ENCODE assay signal across 21 cellular contexts in genomic region chr5:142602720-142603245, GRCh38.
A peak's percentile ranks its signal among the peaks of the same experiment; 100 is the strongest.
DNase-seq lines count a peak whose midpoint lies in the region; ATAC-seq and TF ChIP-seq lines count a peak whose summit lies in the region.
"Had no signal": no experiment of that assay in that cellular context is flagged by ENCODE, and none has a peak within 500 bp of the region (broad histone marks: within the 10 kb centered on the region; RNA-seq: fewer than 3 reads in every experiment).

No MANE protein-coding gene starts in this region.

- peak overlapping the region; percentile 32 for H2BK120ac ChIP-seq in IMR-90 (ENCODE audit: low read depth, low read length)

- H3K9me3 ChIP-seq in IMR-90 (ENCODE audit: control insufficient read depth, insufficient read depth, low read length) (no peaks in the 10 kb centered on the region), RWPE2 (ENCODE audit: severe bottlenecking) (no peaks in the 10 kb centered on the region), smooth muscle cell (replicated peaks; ENCODE audit: low read depth) (no peaks in the 10 kb centered on the region)
- H3K9me3 ChIP-seq: upper lobe of right lung had no signal

- H3K79me1 ChIP-seq in IMR-90 (ENCODE audit: low read depth in 1 of 2, low read length in 2 of 2): peaks cover 0 to 31% of the 10 kb centered on the region in 2 experiments; a peak in 2 of 4 replicates

- TF ChIP-seq CTCF in IMR-90 (conservative IDR thresholded peaks at IDR 0.05; ENCODE audit: low read depth, low read length) (no peak), RWPE2 (IDR thresholded peaks at IDR 0.05; ENCODE audit: poor library complexity, severe bottlenecking) (no peak), epithelial cell of esophagus (IDR thresholded peaks at IDR 0.05; ENCODE audit: insufficient read depth, low read depth, low read length, missing control alignments) (no peak), smooth muscle cell (IDR thresholded peaks at IDR 0.05; ENCODE audit: borderline replicate concordance, insufficient read depth, poor library complexity, severe bottlenecking) (no peak)

- POLR2A ChIA-PET in IMR-90 (lab: Charles Lee; ENCODE audit: unreplicated experiment): no interaction called here

- H3K27me3 ChIP-seq in IMR-90 (ENCODE audit: control insufficient read depth, insufficient read depth, low read length): no peaks in the 10 kb centered on the region
- no peaks in the 10 kb centered on the region for H3K27me3 ChIP-seq in RWPE2 (ENCODE audit: insufficient read depth, poor library complexity, severe bottlenecking)
- H3K27me3 ChIP-seq in smooth muscle cell (ENCODE audit: low read depth): no peaks in the 10 kb centered on the region
- H3K27me3 ChIP-seq: dorsolateral prefrontal cortex, upper lobe of right lung had no signal

- intact Hi-C loops in IMR-90 (cut with micrococcal nuclease): no loop called here

- ATAC-seq in IMR-90 (ENCODE audit: low read depth): no peak
- ATAC-seq in RWPE2 (ENCODE audit: low read depth): peak; percentile 83
- ATAC-seq: activated CD4-positive, alpha-beta T cell treated with anti-CD3 and anti-CD28 coated beads for 36 hours; activated CD8-positive, alpha-beta T cell treated with anti-CD3 and anti-CD28 coated beads, Interleukin-2, amount 10 ng/mL, durations not matched to agents 7 days and 5 days; sciatic nerve; SK-N-SH treated with all-trans-retinoic acid at 6 μM for 48 hours; stimulated activated naive B cell treated with anti-CD40 and anti-IgM and Interleukin-4, amounts not matched to agents 10 μg/mL and 1 μg/mL and 100 μg/mL, for 72 hours; upper lobe of right lung had no signal

- no peak overlapping the region for H3K4me2 ChIP-seq in IMR-90 (ENCODE audit: low read depth, low read length)
- H3K4me2 ChIP-seq in smooth muscle cell: no peak overlapping the region

- H3K23ac ChIP-seq in IMR-90 (ENCODE audit: low read depth, low read length): peak overlapping the region; percentile 11; the same call in 1 of the 2 replicates

- H3K9me1 ChIP-seq in IMR-90 (ENCODE audit: insufficient read depth, low read length): peaks cover 19% of the 10 kb centered on the region

- no peak overlapping the region for H3K4me3 ChIP-seq in IMR-90 (ENCODE audit: insufficient read depth, low read depth, low read length)
- no peak overlapping the region for H3K4me3 ChIP-seq in RWPE2 (ENCODE audit: severe bottlenecking)
- no peak overlapping the region for H3K4me3 ChIP-seq in epithelial cell of esophagus (ENCODE audit: low read length)
- H3K4me3 ChIP-seq in smooth muscle cell: no peak overlapping the region
- H3K4me3 ChIP-seq: dorsolateral prefrontal cortex, upper lobe of right lung had no signal

- H3K9ac ChIP-seq in IMR-90 (ENCODE audit: low read depth, low read length) (no peak overlapping the region), smooth muscle cell (ENCODE audit: low read depth) (no peak overlapping the region)

- no TSS peak for BruUV-seq in IMR-90 (replicated peaks; lab: Mats Ljungman, UMichigan)

- H3F3A ChIP-seq in smooth muscle cell (ENCODE audit: low read depth): peaks cover 45% of the 10 kb centered on the region

- peak overlapping the region; percentile 5; the same call in 1 of the 2 replicates for H3K14ac ChIP-seq in IMR-90 (replicated peaks; ENCODE audit: low read depth, low read length)

- DNase-seq in IMR-90 (peak; percentile 43), RWPE2 (ENCODE audit: low spot score) (no peak), epithelial cell of esophagus (ENCODE audit: low read depth) (peak; percentile 87), smooth muscle cell (lab: John Stamatoyannopoulos, UW; ENCODE audit: unreplicated experiment) (no peak), MV-4-11 (lab: John Stamatoyannopoulos, UW) (no peak), SIG-M5 treated with dmso at 0.1 percent for 504 hours (lab: John Stamatoyannopoulos, UW; ENCODE audit: unreplicated experiment) (no peak), NCI-H526 treated with DMSO at 0.1 percent for 48 hours (lab: John Stamatoyannopoulos, UW) (no peak)
- DNase-seq: activated CD4-positive, alpha-beta T cell treated with anti-CD3 and anti-CD28 coated beads for 36 hours; activated CD8-positive, alpha-beta T cell treated with anti-CD3 and anti-CD28 coated beads, Interleukin-2, amount 10 ng/mL, durations not matched to agents 7 days and 5 days; activated effector memory CD4-positive, alpha-beta T cell treated with anti-CD3 and anti-CD28 coated beads, Interleukin-2, amount 50 U/mL, for 16 hours; DND-41; dorsolateral prefrontal cortex; head of caudate nucleus; kidney glomerular epithelial cell; NCI-H1105 treated with DMSO at 0.1 percent for 48 hours; NCI-H2029 treated with DMSO at 0.1 percent for 48 hours; RPMI8226; stimulated activated naive B cell treated with anti-CD40 and anti-IgM and Interleukin-4, amounts not matched to agents 10 μg/mL and 1 μg/mL and 100 μg/mL, for 72 hours; upper lobe of right lung had no signal

- dilution Hi-C loops in IMR-90 (cut with HindIII; ENCODE audit: low sequenced_read_pairs, unreplicated experiment): no loop called here

- H2AFZ ChIP-seq in IMR-90 (replicated peaks; ENCODE audit: low read length, poor library complexity) (peak overlapping the region; percentile 50), smooth muscle cell (ENCODE audit: low read depth) (no peak overlapping the region)

- H3K18ac ChIP-seq in IMR-90 (ENCODE audit: low read depth, low read length): 0 out of 2 replicates have a peak overlapping the region, but pooled peaks have one; percentile 2

- H3K4me1 ChIP-seq in IMR-90 (ENCODE audit: control insufficient read depth, insufficient read depth, low read length) (peaks cover 21% of the 10 kb centered on the region), RWPE2 (ENCODE audit: insufficient read depth, poor library complexity, severe bottlenecking) (peaks cover 21% of the 10 kb centered on the region), smooth muscle cell (ENCODE audit: low read depth) (peaks cover 15% of the 10 kb centered on the region)

- H2BK15ac ChIP-seq in IMR-90 (ENCODE audit: low read depth, low read length): no peak overlapping the region

- peak overlapping the region; percentile 54; the same call in 1 of the 2 replicates for H2AK5ac ChIP-seq in IMR-90 (ENCODE audit: low read depth, low read length)

- H2BK20ac ChIP-seq in IMR-90 (ENCODE audit: low read depth, low read length): peak overlapping the region; percentile 27; the same call in 1 of the 2 replicates

- H3K27ac ChIP-seq in IMR-90 (ENCODE audit: insufficient read depth, low read length) (no peak overlapping the region), RWPE2 (ENCODE audit: poor library complexity, severe bottlenecking) (peak overlapping the region; percentile 46), smooth muscle cell (ENCODE audit: low read depth) (peak overlapping the region; percentile 91)
- H3K27ac ChIP-seq: upper lobe of right lung had no signal

- TF ChIP-seq RAD21 in IMR-90 (IDR thresholded peaks at IDR 0.05; ENCODE audit: low read length): no peak

- H3K56ac ChIP-seq in IMR-90 (ENCODE audit: extremely low read depth, insufficient read depth, low read length): no peak overlapping the region

- H4K5ac ChIP-seq in IMR-90 (ENCODE audit: low read depth, low read length): no peak overlapping the region

- CTCF ChIA-PET in IMR-90 (lab: Yijun Ruan, JAX): interaction anchor here (0.7 to 1.7 kb wide), 2 partner anchors 57 to 96 kb away, joined by 5 read pairs; no protein-coding TSS in a partner anchor

- H4K8ac ChIP-seq in IMR-90 (ENCODE audit: low read depth in 2 of 2, low read length in 2 of 2): peak overlapping the region in 1 of 2 experiments; percentile 17; a peak in 1 of 4 replicates

- 60% methylated on average over 2 of the region's 4 CpGs; no CpG with 5 or more reads in 1 of the 2 experiments for WGBS in IMR-90 (ENCODE audit: extremely low coverage in 2 of 2, insufficient read length in 1 of 2), 2 experiments
- 84% methylated on average over 4 of the region's 4 CpGs for WGBS in smooth muscle cell (ENCODE audit: low lambda C conversion rate)

- no peak overlapping the region for H4K91ac ChIP-seq in IMR-90 (ENCODE audit: insufficient read depth, low read depth, low read length)

- H3K36me3 ChIP-seq in IMR-90 (ENCODE audit: control insufficient read depth, insufficient read depth, low read length): no peaks in the 10 kb centered on the region
- H3K36me3 ChIP-seq in RWPE2 (ENCODE audit: low read depth): no peaks in the 10 kb centered on the region
- H3K36me3 ChIP-seq in smooth muscle cell (ENCODE audit: low read depth): no peaks in the 10 kb centered on the region
- H3K36me3 ChIP-seq: upper lobe of right lung had no signal

- no peaks in the 10 kb centered on the region for H3K79me2 ChIP-seq in smooth muscle cell (ENCODE audit: low read depth)

- TF ChIP-seq POLR2A in IMR-90 (IDR thresholded peaks at IDR 0.05; ENCODE audit: low read depth, low read length): no peak

- no peak overlapping the region for H2AK9ac ChIP-seq in IMR-90 (replicated peaks; ENCODE audit: low read depth, low read length, poor library complexity)

- in situ Hi-C loops in IMR-90 (cut with MboI; ENCODE audit: low sequenced_read_pairs): loop anchor here (10.0 kb wide), 1 partner anchor 272 kb away; no protein-coding TSS in a partner anchor

- no peak overlapping the region for H2BK5ac ChIP-seq in IMR-90 (ENCODE audit: low read depth, low read length, poor library complexity, severe bottlenecking)

- H4K20me1 ChIP-seq in IMR-90 (ENCODE audit: insufficient read depth, low read length): no peaks in the 10 kb centered on the region
- H4K20me1 ChIP-seq in smooth muscle cell (ENCODE audit: low read depth): no peaks in the 10 kb centered on the region

- peak overlapping the region; percentile 37; the same call in 1 of the 2 replicates for H3K4ac ChIP-seq in IMR-90 (ENCODE audit: low read depth, low read length)

TF ChIP-seq in IMR-90, 13 proteins besides CTCF, POLR2A, EP300 and RAD21:
- TF ChIP-seq MXI1 (IDR thresholded peaks at IDR 0.05; ENCODE audit: borderline replicate concordance, low read depth, low read length): no peak
- TF ChIP-seq USF2 (IDR thresholded peaks at IDR 0.05; ENCODE audit: low read depth, low read length): no peak
- TF ChIP-seq CEBPB (IDR thresholded peaks at IDR 0.05; ENCODE audit: low read depth, low read length): peak; percentile 21; the same call in 1 of the 2 replicates
- no peak for TF ChIP-seq BHLHE40 (IDR thresholded peaks at IDR 0.05; ENCODE audit: low read depth, low read length)
- no peak for TF ChIP-seq RCOR1 (IDR thresholded peaks at IDR 0.05; ENCODE audit: insufficient replicate concordance, low read length)
- TF ChIP-seq MAZ (IDR thresholded peaks at IDR 0.05; ENCODE audit: borderline replicate concordance, low read depth, low read length): no peak
- TF ChIP-seq CHD1 (IDR thresholded peaks at IDR 0.05; ENCODE audit: low read depth, low read length): no peak
- no peak for TF ChIP-seq FOS (IDR thresholded peaks at IDR 0.05; ENCODE audit: low read depth, low read length)

Comparison
In these comparisons a context has a peak if more than half of its experiments do, and no peak if none do; other contexts are left out.
1. DNase-seq: peak in IMR-90 (single experiment) and epithelial cell of esophagus (single experiment); none in RWPE2 (single experiment), smooth muscle cell (single experiment), MV-4-11 (single experiment), SIG-M5 treated with dmso at 0.1 percent for 504 hours (single experiment) and NCI-H526 treated with DMSO at 0.1 percent for 48 hours (single experiment).